21 cellular contexts compared by ENCODE assay signal in genomic region chr4:15873117-15873516, GRCh38.
"Had no signal": no experiment of that assay in that cellular context is flagged by ENCODE, and none has a peak within 500 bp of the region (broad histone marks: within the 10 kb centered on the region; RNA-seq: fewer than 3 reads in every experiment).

No MANE protein-coding gene starts in this region.

- H3K36me3 ChIP-seq: prostate gland had no signal

- H3K4me3 ChIP-seq: prostate gland, skin epidermis had no signal

- ATAC-seq: activated CD8-positive, alpha-beta T cell treated with anti-CD3 and anti-CD28 coated beads, Interleukin-2, amount 10 ng/mL, durations not matched to agents 7 days and 5 days; activated naive CD8-positive, alpha-beta T cell treated with anti-CD3 and anti-CD28 coated beads, Interleukin-2, amount 50 U/mL, for 24 hours; foreskin keratinocyte; natural killer cell; T-cell had no signal

- DNase-seq: activated CD4-positive, alpha-beta T cell treated with anti-CD3 and anti-CD28 coated beads for 1 hour; activated CD4-positive, alpha-beta T cell treated with anti-CD3 and anti-CD28 coated beads, Interleukin-2, amount 50 U/mL, for 1 hour; activated CD8-positive, alpha-beta T cell treated with anti-CD3 and anti-CD28 coated beads, Interleukin-2, amount 10 ng/mL, durations not matched to agents 7 days and 5 days; activated gamma-delta T cell; activated naive CD4-positive, alpha-beta T cell treated with anti-CD3 and anti-CD28 coated beads, Interleukin-2, amount 50 U/mL, for 16 hours; activated naive CD8-positive, alpha-beta T cell treated with anti-CD3 and anti-CD28 coated beads, Interleukin-2, amount 50 U/mL, for 24 hours; anterior cingulate cortex; caudate nucleus; dermis blood vessel endothelial cell; effector CD8-positive, alpha-beta T cell; erythroblast; foreskin keratinocyte; glutamatergic neuron; hippocampal formation; kidney glomerular epithelial cell; midbrain; natural killer cell; stimulated activated CD4-positive, alpha-beta T cell treated with anti-CD3 and anti-CD28 coated beads, Interleukin-1b, Interleukin-23, amount 100 ng/mL, for 48 hours; T-cell had no signal

- H3K27ac ChIP-seq: foreskin keratinocyte, prostate gland had no signal

- H3K9me3 ChIP-seq: prostate gland had no signal

- H3K27me3 ChIP-seq: foreskin keratinocyte had no signal

- H3K4me1 ChIP-seq: prostate gland had no signal
